2 cellular contexts compared by ENCODE assay signal in genomic region chr1:39173995-39174380, GRCh38.
TF ChIP-seq lines count a peak whose summit lies in the region.

No MANE protein-coding gene starts in this region.

TF ChIP-seq in A549, 52 proteins besides CTCF, POLR2A, EP300 and RAD21 (continued from another document):
- TF ChIP-seq USF2 (IDR thresholded peaks at IDR 0.05), result no peak
TF ChIP-seq in A549: peak in this region for 0.

TF ChIP-seq in K562, 482 proteins besides CTCF, POLR2A, EP300 and RAD21 (continued from another document):
- no peak for TF ChIP-seq THRB (CRISPR knock-in tag; conservative IDR thresholded peaks at IDR 0.05)
